ENCODE assay signal across 22 cellular contexts in the genomic region with DNA sequence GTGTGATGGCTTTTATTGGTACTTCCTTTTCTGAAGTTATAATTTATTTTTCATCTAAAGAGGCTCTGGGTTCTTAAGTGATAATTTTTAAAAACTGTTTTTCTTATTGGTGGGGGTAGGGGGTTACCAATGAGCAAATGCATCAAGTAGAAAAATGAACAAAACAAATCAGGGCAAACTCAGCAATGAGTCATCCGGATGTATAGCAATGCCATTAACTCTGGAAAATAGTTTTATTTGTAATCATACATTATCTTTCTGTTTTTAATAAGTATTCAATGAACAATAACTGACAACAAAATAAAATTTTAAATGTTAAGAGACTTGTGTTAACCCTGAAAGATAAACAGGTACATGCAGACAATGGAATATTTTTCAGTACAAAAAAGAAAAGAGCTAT.
"Had no signal": no experiment of that assay in that cellular context is flagged by ENCODE, and none has a peak within 500 bp of the region (broad histone marks: within the 10 kb centered on the region; RNA-seq: fewer than 3 reads in every experiment).

No MANE protein-coding gene starts in this region.

- DNase-seq: dorsolateral prefrontal cortex; effector CD4-positive, alpha-beta T cell; esophagus squamous epithelium; heart left ventricle; hippocampal formation; kidney; natural killer cell; occipital lobe; ovary; right lobe of liver; small intestine; stimulated activated naive B cell treated with anti-CD40 and anti-IgM and Interleukin-4, amounts not matched to agents 10 μg/mL and 1 μg/mL and 100 μg/mL, for 72 hours; upper lobe of left lung; uterus had no signal

- H3K27me3 ChIP-seq: dorsolateral prefrontal cortex, esophagus squamous epithelium, gastroesophageal sphincter, heart left ventricle, right lobe of liver, tibial nerve, upper lobe of left lung, uterus had no signal

- H3K4me1 ChIP-seq: esophagus squamous epithelium, gastroesophageal sphincter, right lobe of liver, tibial nerve, upper lobe of left lung, uterus had no signal

- FAIRE-seq: colon, kidney, small intestine had no signal

- H3K9me3 ChIP-seq: esophagus squamous epithelium, gastroesophageal sphincter, ovary, right lobe of liver, thoracic aorta, tibial nerve, upper lobe of left lung, uterus had no signal

- H3K36me3 ChIP-seq: esophagus squamous epithelium, gastroesophageal sphincter, heart left ventricle, ovary, right lobe of liver, thoracic aorta, tibial nerve, upper lobe of left lung, uterus had no signal

- H3K4me3 Mint-ChIP-seq: endodermal cell; memory B cell; natural killer cell; stimulated activated naive B cell treated with anti-CD40 and anti-IgM and Interleukin-4, amounts not matched to agents 10 μg/mL and 1 μg/mL and 100 μg/mL, for 72 hours; stimulated activated naive CD8-positive, alpha-beta T cell treated with anti-CD3 and anti-CD28 coated beads, Interleukin-15, Interleukin-2, amounts not matched to agents 100 ng/mL and 50 ng/mL, for 24 hours had no signal

- H3K27ac ChIP-seq: dorsolateral prefrontal cortex, esophagus squamous epithelium, gastroesophageal sphincter, heart left ventricle, ovary, right lobe of liver, thoracic aorta, tibial nerve, upper lobe of left lung, uterus had no signal

- H3K4me1 Mint-ChIP-seq: natural killer cell had no signal

- H3K36me3 Mint-ChIP-seq: memory B cell; natural killer cell; stimulated activated naive B cell treated with anti-CD40 and anti-IgM and Interleukin-4, amounts not matched to agents 10 μg/mL and 1 μg/mL and 100 μg/mL, for 72 hours had no signal

- H3K27ac Mint-ChIP-seq: endodermal cell; memory B cell; natural killer cell; stimulated activated naive B cell treated with anti-CD40 and anti-IgM and Interleukin-4, amounts not matched to agents 10 μg/mL and 1 μg/mL and 100 μg/mL, for 72 hours; stimulated activated naive CD8-positive, alpha-beta T cell treated with anti-CD3 and anti-CD28 coated beads, Interleukin-15, Interleukin-2, amounts not matched to agents 100 ng/mL and 50 ng/mL, for 24 hours had no signal

- H3K27me3 Mint-ChIP-seq: stimulated activated naive CD8-positive, alpha-beta T cell treated with anti-CD3 and anti-CD28 coated beads, Interleukin-15, Interleukin-2, amounts not matched to agents 100 ng/mL and 50 ng/mL, for 24 hours had no signal

- ATAC-seq: gastroesophageal sphincter, heart left ventricle, natural killer cell had no signal

- H3K4me3 ChIP-seq: dorsolateral prefrontal cortex, esophagus squamous epithelium, gastroesophageal sphincter, heart left ventricle, lung, ovary, right lobe of liver, thoracic aorta, tibial nerve, upper lobe of left lung, uterus had no signal
